In the genomic region with DNA sequence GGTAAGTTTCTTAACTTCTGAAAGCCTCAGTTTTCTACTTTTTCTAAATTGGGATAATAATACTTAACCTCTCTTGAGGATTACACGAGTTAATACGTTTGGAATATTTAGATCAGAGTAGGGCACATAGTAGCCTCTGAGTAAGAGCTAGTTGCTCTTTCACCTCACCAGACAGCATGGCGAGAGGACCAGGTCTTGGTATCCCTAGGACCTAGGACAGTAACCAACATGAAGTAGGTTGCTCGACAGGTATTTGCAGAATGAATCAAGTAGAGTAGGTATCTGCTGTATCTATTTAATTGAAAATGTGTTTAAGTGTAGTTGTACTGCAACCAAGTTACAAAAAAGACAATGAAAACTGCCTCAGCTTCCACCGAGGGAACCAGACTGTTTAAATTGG, we compare ENCODE assay signal across 1 cellular context.
TF ChIP-seq lines count a peak whose summit lies in the region.

No MANE protein-coding gene starts in this region.

TF ChIP-seq in liver, 16 proteins besides CTCF, POLR2A, EP300 and RAD21 (continued from another document):
- TF ChIP-seq, protein P1, sequence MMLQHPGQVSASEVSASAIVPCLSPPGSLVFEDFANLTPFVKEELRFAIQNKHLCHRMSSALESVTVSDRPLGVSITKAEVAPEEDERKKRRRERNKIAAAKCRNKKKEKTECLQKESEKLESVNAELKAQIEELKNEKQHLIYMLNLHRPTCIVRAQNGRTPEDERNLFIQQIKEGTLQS (IDR thresholded peaks at IDR 0.05) = no peak
- TF ChIP-seq GABPA (IDR thresholded peaks at IDR 0.05 in 1 of 2, conservative IDR thresholded peaks at IDR 0.05 in 1 of 2) (no peak), FOXA2 (IDR thresholded peaks at IDR 0.05) (no peak), HNF4A (conservative IDR thresholded peaks at IDR 0.05) (no peak), SP1 (IDR thresholded peaks at IDR 0.05) (no peak), YY1 (IDR thresholded peaks at IDR 0.05) (no peak), FOXA1 (IDR thresholded peaks at IDR 0.05) (no peak)
- TF ChIP-seq, protein P2, sequence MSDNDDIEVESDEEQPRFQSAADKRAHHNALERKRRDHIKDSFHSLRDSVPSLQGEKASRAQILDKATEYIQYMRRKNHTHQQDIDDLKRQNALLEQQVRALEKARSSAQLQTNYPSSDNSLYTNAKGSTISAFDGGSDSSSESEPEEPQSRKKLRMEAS (IDR thresholded peaks at IDR 0.05) = no peak
